ENCODE assay signal across 8 cellular contexts in the genomic region with DNA sequence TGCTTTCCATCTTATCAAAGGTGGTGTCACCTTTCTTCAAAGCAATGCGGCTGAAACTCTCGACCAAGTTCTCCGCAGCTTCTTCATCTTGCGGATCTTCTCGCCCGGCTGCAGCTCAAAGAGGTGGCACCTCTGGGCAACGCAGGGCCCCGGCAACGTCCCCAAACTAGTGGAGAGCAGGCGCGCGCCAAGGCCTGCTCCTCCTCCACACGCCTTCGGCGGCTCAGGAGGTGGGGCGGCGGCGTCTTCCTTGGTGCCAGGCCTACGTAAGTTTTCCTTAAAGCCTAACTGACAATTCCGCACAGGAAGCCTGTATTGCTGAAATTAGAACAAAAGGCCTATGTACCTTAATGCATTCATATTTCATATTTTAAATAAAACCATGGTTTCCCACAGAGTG.
"Had no signal": no experiment of that assay in that cellular context is flagged by ENCODE, and none has a peak within 500 bp of the region (broad histone marks: within the 10 kb centered on the region; RNA-seq: fewer than 3 reads in every experiment).

No MANE protein-coding gene starts in this region.

- H3K9me3 Mint-ChIP-seq: HFFc6 had no signal

- H3K4me3 ChIP-seq: GM23248, HAP-1 had no signal

- H3K27ac ChIP-seq: GM23248 had no signal

- H3K27ac Mint-ChIP-seq: H9, HFFc6 had no signal

- H3K4me1 ChIP-seq: HAP-1 had no signal

- ATAC-seq: HCT116 had no signal

- H2AFZ ChIP-seq: GM23248 had no signal

- H3K36me3 ChIP-seq: HAP-1 had no signal

- H3K9ac ChIP-seq: GM23248 had no signal

- DNase-seq: GM23248, GOT3, H7, H9, HCEC 1CT, HFFc6 had no signal

- H3K9me3 ChIP-seq: HAP-1 had no signal

- H3K4me3 Mint-ChIP-seq: H9, HFFc6 had no signal
